Comparison of ENCODE assay signal across 12 cellular contexts in genomic region chr12:46958093-46958492, GRCh38.
A peak's percentile ranks its signal among the peaks of the same experiment; 100 is the strongest.
DNase-seq lines count a peak whose midpoint lies in the region; ATAC-seq and TF ChIP-seq lines count a peak whose summit lies in the region.
"Had no signal": no experiment of that assay in that cellular context is flagged by ENCODE, and none has a peak within 500 bp of the region (broad histone marks: within the 10 kb centered on the region; RNA-seq: fewer than 3 reads in every experiment).

No MANE protein-coding gene starts in this region.

- no TSS peak for BruUV-seq in IMR-90 (replicated peaks; lab: Mats Ljungman, UMichigan)

- no peak overlapping the region for H2AK9ac ChIP-seq in IMR-90 (replicated peaks; ENCODE audit: low read depth, low read length, poor library complexity)

- TF ChIP-seq RAD21 in IMR-90 (IDR thresholded peaks at IDR 0.05; ENCODE audit: low read length) = no peak

- H3K14ac ChIP-seq in IMR-90 (replicated peaks; ENCODE audit: low read depth, low read length) = peak overlapping the region; percentile 40; the same call in 1 of the 2 replicates

- H3K36me3 ChIP-seq in IMR-90 (ENCODE audit: control insufficient read depth, insufficient read depth, low read length) = no peaks in the 10 kb centered on the region
- H3K36me3 ChIP-seq: HAP-1 had no signal

- H3K79me1 ChIP-seq in IMR-90 (ENCODE audit: low read depth in 1 of 2, low read length in 2 of 2) = no peaks in the 10 kb centered on the region

- H3K4ac ChIP-seq in IMR-90 (ENCODE audit: low read depth, low read length) = no peak overlapping the region

- no peaks in the 10 kb centered on the region for H3K27me3 ChIP-seq in IMR-90 (ENCODE audit: control insufficient read depth, insufficient read depth, low read length)

- no peak overlapping the region for H3K56ac ChIP-seq in IMR-90 (ENCODE audit: extremely low read depth, insufficient read depth, low read length)

- 0 out of 3 replicates have a peak overlapping the region, but pooled peaks have one; percentile 30 for H2BK15ac ChIP-seq in IMR-90 (ENCODE audit: low read depth, low read length)

- no peak overlapping the region for H3K9ac ChIP-seq in IMR-90 (ENCODE audit: low read depth, low read length)

- dilution Hi-C loops in IMR-90 (cut with HindIII; ENCODE audit: low sequenced_read_pairs, unreplicated experiment) = no loop called here

- H2AFZ ChIP-seq in IMR-90 (replicated peaks; ENCODE audit: low read length, poor library complexity) = no peak overlapping the region

- intact Hi-C loops in IMR-90 (cut with micrococcal nuclease) = no loop called here

- H3K23ac ChIP-seq in IMR-90 (ENCODE audit: low read depth, low read length) = no peak overlapping the region

- H4K8ac ChIP-seq in IMR-90 (ENCODE audit: low read depth in 2 of 2, low read length in 2 of 2) = no peak overlapping the region

- H3K27ac ChIP-seq in IMR-90 (ENCODE audit: insufficient read depth, low read length) = no peak overlapping the region
- H3K27ac ChIP-seq: HL-60 had no signal

- TF ChIP-seq CTCF in IMR-90 (conservative IDR thresholded peaks at IDR 0.05; ENCODE audit: low read depth, low read length) (no peak), epithelial cell of proximal tubule (conservative IDR thresholded peaks at IDR 0.05; ENCODE audit: low read depth, low read length) (no peak)

- ATAC-seq in IMR-90 (ENCODE audit: low read depth) (no peak), GM21529 (IDR thresholded peaks at IDR 0.05; ENCODE audit: unreplicated experiment) (no peak)
- ATAC-seq: CD8-positive, alpha-beta T cell had no signal

- POLR2A ChIA-PET in IMR-90 (lab: Charles Lee; ENCODE audit: unreplicated experiment) = no interaction called here

- no peak overlapping the region for H2BK5ac ChIP-seq in IMR-90 (ENCODE audit: low read depth, low read length, poor library complexity, severe bottlenecking)

- H4K5ac ChIP-seq in IMR-90 (ENCODE audit: low read depth, low read length) = no peak overlapping the region

- peaks cover 10% of the 10 kb centered on the region for H3K9me1 ChIP-seq in IMR-90 (ENCODE audit: insufficient read depth, low read length)

- no peak overlapping the region for H4K91ac ChIP-seq in IMR-90 (ENCODE audit: insufficient read depth, low read depth, low read length)

- in situ Hi-C loops in IMR-90 (cut with MboI; ENCODE audit: low sequenced_read_pairs) = no loop called here

- H3K4me3 ChIP-seq in IMR-90 (ENCODE audit: insufficient read depth, low read depth, low read length) (no peak overlapping the region), epithelial cell of proximal tubule (ENCODE audit: low read depth, low read length) (no peak overlapping the region)
- H3K4me3 ChIP-seq: HAP-1 had no signal

- peak overlapping the region; percentile 63; the same call in 1 of the 2 replicates for H2BK120ac ChIP-seq in IMR-90 (ENCODE audit: low read depth, low read length)

- CTCF ChIA-PET in IMR-90 (lab: Yijun Ruan, JAX) = no interaction called here

- H3K9me3 ChIP-seq in IMR-90 (ENCODE audit: control insufficient read depth, insufficient read depth, low read length) = no peaks in the 10 kb centered on the region
- H3K9me3 ChIP-seq: HAP-1 had no signal

- no peaks in the 10 kb centered on the region for H4K20me1 ChIP-seq in IMR-90 (ENCODE audit: insufficient read depth, low read length)

- peak overlapping the region; percentile 47; the same call in 1 of the 2 replicates for H2BK20ac ChIP-seq in IMR-90 (ENCODE audit: low read depth, low read length)

- H2AK5ac ChIP-seq in IMR-90 (ENCODE audit: low read depth, low read length) = no peak overlapping the region; the same call in 1 of the 2 replicates

- WGBS in IMR-90 (ENCODE audit: extremely low coverage in 2 of 2, insufficient read length in 1 of 2), 2 experiments = no CpG with 5 or more reads among the region's 3 CpGs

- no peak for TF ChIP-seq POLR2A in IMR-90 (IDR thresholded peaks at IDR 0.05; ENCODE audit: low read depth, low read length)

- H3K4me1 ChIP-seq in IMR-90 (ENCODE audit: control insufficient read depth, insufficient read depth, low read length) = peaks cover 5% of the 10 kb centered on the region
- H3K4me1 ChIP-seq: HAP-1 had no signal

- no peak overlapping the region for H3K18ac ChIP-seq in IMR-90 (ENCODE audit: low read depth, low read length)

- no peak for DNase-seq in IMR-90
- peak; percentile 64 for DNase-seq in epithelial cell of proximal tubule (ENCODE audit: low read depth)
- peak; percentile 78 for DNase-seq in renal cortical epithelial cell (ENCODE audit: low read depth)
- DNase-seq in stimulated activated CD8-positive, alpha-beta memory T cell treated with anti-CD3 and anti-CD28 coated beads, Interleukin-4, amount 100 ng/mL, for 48 hours = no peak
- no peak for DNase-seq in NCI-H2107 treated with DMSO at 0.1 percent for 48 hours (lab: John Stamatoyannopoulos, UW; ENCODE audit: unreplicated experiment)
- DNase-seq: CD8-positive, alpha-beta T cell; COR-L47; DND-41; GDM1 had no signal

- H3K4me2 ChIP-seq in IMR-90 (ENCODE audit: low read depth, low read length) = no peak overlapping the region

TF ChIP-seq in IMR-90, 13 proteins besides CTCF, POLR2A, EP300 and RAD21:
- TF ChIP-seq USF2 (IDR thresholded peaks at IDR 0.05; ENCODE audit: low read depth, low read length) (no peak), CEBPB (IDR thresholded peaks at IDR 0.05; ENCODE audit: low read depth, low read length) (no peak), MAZ (IDR thresholded peaks at IDR 0.05; ENCODE audit: borderline replicate concordance, low read depth, low read length) (no peak), MXI1 (IDR thresholded peaks at IDR 0.05; ENCODE audit: borderline replicate concordance, low read depth, low read length) (no peak), BHLHE40 (IDR thresholded peaks at IDR 0.05; ENCODE audit: low read depth, low read length) (no peak), SMC3 (IDR thresholded peaks at IDR 0.05; ENCODE audit: low read depth, low read length) (no peak)
TF ChIP-seq in IMR-90: peak in this region for 0.

Comparison
In these comparisons a context has a peak if more than half of its experiments do, and no peak if none do; other contexts are left out.
1. DNase-seq: peak in epithelial cell of proximal tubule (single experiment) and renal cortical epithelial cell (single experiment); none in IMR-90 (single experiment), stimulated activated CD8-positive, alpha-beta memory T cell treated with anti-CD3 and anti-CD28 coated beads, Interleukin-4, amount 100 ng/mL, for 48 hours (single experiment) and NCI-H2107 treated with DMSO at 0.1 percent for 48 hours (single experiment).